8 cellular contexts compared by ENCODE assay signal in genomic region chr4:108172231-108172779, GRCh38. TPM values are rescaled to one million over a fixed set of nuclear protein-coding genes. Genes with fewer than 3 reads are reported as not detected.
DNase-seq lines count a peak whose midpoint lies in the region; ATAC-seq and TF ChIP-seq lines count a peak whose summit lies in the region.

No MANE protein-coding gene starts in this region.

- ATAC-seq in GM21723 (IDR thresholded peaks at IDR 0.05; ENCODE audit: unreplicated experiment): peak; percentile 12
- ATAC-seq in GM18873 (IDR thresholded peaks at IDR 0.05; ENCODE audit: low FRiP score, unreplicated experiment): no peak
- no peak for ATAC-seq in HG03378 (IDR thresholded peaks at IDR 0.05; ENCODE audit: unreplicated experiment)

- H3K79me2 ChIP-seq in OCI-LY3 (ENCODE audit: low read length): peaks cover 4% of the 10 kb centered on the region

- peaks cover 29% of the 10 kb centered on the region for H3K36me3 Mint-ChIP-seq in Calu3 (ENCODE audit: insufficient read depth, unreplicated experiment)

- intact Hi-C loops in Calu3 (cut with micrococcal nuclease; ENCODE audit: unreplicated experiment): no loop called here
- intact Hi-C loops in tibial artery (cut with DNase I; ENCODE audit: low total_unique reads): no loop called here

- H3K4me2 ChIP-seq in OCI-LY3 (ENCODE audit: low read length): peak overlapping the region; percentile 81

- peaks cover 64% of the 10 kb centered on the region for H3K27me3 Mint-ChIP-seq in Calu3 (ENCODE audit: unreplicated experiment)

- no TSS peak for BruUV-seq in Calu3 (replicated peaks; lab: Mats Ljungman, UMichigan)

- peaks cover 2% of the 10 kb centered on the region for H3K36me3 ChIP-seq in OCI-LY3 (replicated peaks; ENCODE audit: low read depth, low read length)
- H3K36me3 ChIP-seq in brain microvascular endothelial cell (replicated peaks): no peaks in the 10 kb centered on the region
- no peaks in the 10 kb centered on the region for H3K36me3 ChIP-seq in tibial artery

- CTCF ChIA-PET in Calu3 (lab: Charles Lee): interaction anchor here (0.8 kb wide), 1 partner anchor 144 kb away, joined by 3 read pairs; no protein-coding TSS in a partner anchor

- H3K27ac ChIP-seq in OCI-LY3 (ENCODE audit: low read length): no peak overlapping the region
- no peak overlapping the region for H3K27ac ChIP-seq in brain microvascular endothelial cell
- no peak overlapping the region for H3K27ac ChIP-seq in tibial artery

- H3K4me1 Mint-ChIP-seq in Calu3 (ENCODE audit: low read depth, unreplicated experiment): peaks cover 15% of the 10 kb centered on the region

- H3K4me3 ChIP-seq in OCI-LY3 (ENCODE audit: low read length) (peak overlapping the region; percentile 85), brain microvascular endothelial cell (ENCODE audit: low read depth, low read length) (peak overlapping the region; percentile 65), tibial artery (peak overlapping the region; percentile 47 to 67)

- DNase-seq in Calu3 (no peak), brain microvascular endothelial cell (no peak), lung microvascular endothelial cell (ENCODE audit: low read depth in 2 of 2) (peak; percentile 26 to 35), tibial artery (no peak)

- H3K9me3 ChIP-seq in OCI-LY3 (ENCODE audit: insufficient read depth, low read length) (no peaks in the 10 kb centered on the region), tibial artery (no peaks in the 10 kb centered on the region)

- H3K9me3 Mint-ChIP-seq in Calu3 (ENCODE audit: low read depth, unreplicated experiment): no peaks in the 10 kb centered on the region

- H3K4me1 ChIP-seq in OCI-LY3 (ENCODE audit: low read length): peaks cover 38% of the 10 kb centered on the region
- H3K4me1 ChIP-seq in tibial artery: peaks cover 0 to 40% (median 30%) of the 10 kb centered on the region in 4 donors

- H3K27ac Mint-ChIP-seq in Calu3 (ENCODE audit: unreplicated experiment): no peak overlapping the region

- no peaks in the 10 kb centered on the region for H4K20me1 ChIP-seq in OCI-LY3 (ENCODE audit: insufficient read depth, low read length)

- peaks cover 34% of the 10 kb centered on the region for H3K27me3 ChIP-seq in OCI-LY3 (ENCODE audit: low read depth, low read length)
- peaks cover 49% of the 10 kb centered on the region for H3K27me3 ChIP-seq in brain microvascular endothelial cell (replicated peaks)
- peaks cover 0 to 84% of the 10 kb centered on the region in 2 donors for H3K27me3 ChIP-seq in tibial artery

- peak overlapping the region; percentile 86 for H3K9ac ChIP-seq in OCI-LY3 (ENCODE audit: low read length)

- H3K4me3 Mint-ChIP-seq in Calu3 (ENCODE audit: low read depth, unreplicated experiment): peak overlapping the region; percentile 64

- TF ChIP-seq CTCF in Calu3 (IDR thresholded peaks at IDR 0.05; ENCODE audit: unreplicated experiment) (no peak), OCI-LY3 (IDR thresholded peaks at IDR 0.05; ENCODE audit: low read depth, low read length) (peak; percentile 30), brain microvascular endothelial cell (IDR thresholded peaks at IDR 0.05; ENCODE audit: low read depth, low read length, missing control alignments) (no peak), tibial artery (IDR thresholded peaks at IDR 0.05) (no peak)

- in situ Hi-C loops in brain microvascular endothelial cell (cut with HindIII; ENCODE audit: low pct_ligation_motif_present, low sequenced_read_pairs): no loop called here

- H2AFZ ChIP-seq in OCI-LY3 (ENCODE audit: low read depth, low read length): peak overlapping the region; percentile 85

RNA-seq across cellular contexts. Expression of gene LEF1, which starts 3.6 kb away (rescaled TPM):
- total RNA-seq in Calu3 (2022): 0.42 TPM in 1 of 2 replicates, not detected in the other
- total RNA-seq in lung microvascular endothelial cell: 0.20 TPM in 1 of 2 replicates, not detected in the other

Comparison
In these comparisons a context has a peak if more than half of its experiments do, and no peak if none do; other contexts are left out.
1. DNase-seq: peak in lung microvascular endothelial cell (2 of 2); none in Calu3 (single experiment), brain microvascular endothelial cell (single experiment) and tibial artery (0 of 2).
2. Peak in every context shown above with its lines, with median percentiles within 50 percentile points of each other: H3K4me3 ChIP-seq.